Comparison of ENCODE assay signal across 15 cellular contexts in genomic region chr22:46849951-46850350, GRCh38.
DNase-seq lines count a peak whose midpoint lies in the region; ATAC-seq and TF ChIP-seq lines count a peak whose summit lies in the region.
"Had no signal": no experiment of that assay in that cellular context is flagged by ENCODE, and none has a peak within 500 bp of the region (broad histone marks: within the 10 kb centered on the region; RNA-seq: fewer than 3 reads in every experiment).

No MANE protein-coding gene starts in this region.

- H3K4ac ChIP-seq in H9 (ENCODE audit: low read depth, low read length) = no peak overlapping the region

- no peak overlapping the region for H3K27ac Mint-ChIP-seq in activated CD8-positive, alpha-beta memory T cell treated with anti-CD3 and anti-CD28 coated beads, Interleukin-2, amount 10 ng/mL, durations not matched to agents 7 days and 5 days
- H3K27ac Mint-ChIP-seq in H9 = peak overlapping the region in 2 of 3 experiments; percentile 10 to 69; a peak in 3 of 7 replicates
- H3K27ac Mint-ChIP-seq in activated T-helper 17 cell treated with anti-CD3 and anti-CD28 coated beads, Interleukin-2, amount 50 U/mL, for 72 hours = peak overlapping the region; percentile 57

- H3K4me3 ChIP-seq in lung = no peak overlapping the region
- H3K4me3 ChIP-seq: BLaER1 had no signal

- H2AFZ ChIP-seq in H9 (ENCODE audit: low read length) = no peak overlapping the region

- CTCF ChIA-PET in activated CD8-positive, alpha-beta memory T cell treated with anti-CD3 and anti-CD28 coated beads, Interleukin-2, amount 10 ng/mL, durations not matched to agents 7 days and 5 days (lab: Charles Lee) = no interaction called here

- H3K9me3 Mint-ChIP-seq in activated CD8-positive, alpha-beta memory T cell treated with anti-CD3 and anti-CD28 coated beads, Interleukin-2, amount 10 ng/mL, durations not matched to agents 7 days and 5 days (ENCODE audit: low read depth) = no peaks in the 10 kb centered on the region
- H3K9me3 Mint-ChIP-seq in H9 = no peaks in the 10 kb centered on the region
- no peaks in the 10 kb centered on the region for H3K9me3 Mint-ChIP-seq in activated T-helper 17 cell treated with anti-CD3 and anti-CD28 coated beads, Interleukin-2, amount 50 U/mL, for 72 hours
- H3K9me3 Mint-ChIP-seq: CD4-positive, alpha-beta memory T cell had no signal

- no peak overlapping the region for H3K4me3 Mint-ChIP-seq in activated CD8-positive, alpha-beta memory T cell treated with anti-CD3 and anti-CD28 coated beads, Interleukin-2, amount 10 ng/mL, durations not matched to agents 7 days and 5 days
- no peak overlapping the region for H3K4me3 Mint-ChIP-seq in H9
- no peak overlapping the region for H3K4me3 Mint-ChIP-seq in activated T-helper 17 cell treated with anti-CD3 and anti-CD28 coated beads, Interleukin-2, amount 50 U/mL, for 72 hours
- H3K4me3 Mint-ChIP-seq: CD14-positive monocyte; CD4-positive, alpha-beta memory T cell had no signal

- H2BK20ac ChIP-seq in H9 (ENCODE audit: low read depth, low read length, poor library complexity, severe bottlenecking) = no peak overlapping the region

- H3K56ac ChIP-seq in H9 (ENCODE audit: insufficient read length, low read depth, low read length) = no peak overlapping the region

- ATAC-seq in activated CD8-positive, alpha-beta memory T cell treated with anti-CD3 and anti-CD28 coated beads, Interleukin-2, amount 10 ng/mL, durations not matched to agents 7 days and 5 days = no peak
- ATAC-seq in activated T-helper 17 cell treated with anti-CD3 and anti-CD28 coated beads, Interleukin-2, amount 50 U/mL, for 72 hours (replicated peaks) = no peak
- ATAC-seq in lung (ENCODE audit: insufficient read depth, low FRiP score) (no peak), GM21381 (IDR thresholded peaks at IDR 0.05; ENCODE audit: unreplicated experiment) (no peak)

- H3K27me3 Mint-ChIP-seq in activated CD8-positive, alpha-beta memory T cell treated with anti-CD3 and anti-CD28 coated beads, Interleukin-2, amount 10 ng/mL, durations not matched to agents 7 days and 5 days = no peaks in the 10 kb centered on the region
- H3K27me3 Mint-ChIP-seq in H9 (ENCODE audit: low read depth) = no peaks in the 10 kb centered on the region
- H3K27me3 Mint-ChIP-seq in activated T-helper 17 cell treated with anti-CD3 and anti-CD28 coated beads, Interleukin-2, amount 50 U/mL, for 72 hours = no peaks in the 10 kb centered on the region
- H3K27me3 Mint-ChIP-seq: CD4-positive, alpha-beta memory T cell had no signal

- H2BK120ac ChIP-seq in H9 (ENCODE audit: low read depth, low read length, poor library complexity, severe bottlenecking) = no peak overlapping the region

- H4K20me1 ChIP-seq in H9 (ENCODE audit: control insufficient read depth, insufficient read depth, insufficient read length) = no peaks in the 10 kb centered on the region

- H3K23ac ChIP-seq in H9 (ENCODE audit: insufficient read length, low read depth, low read length) = no peak overlapping the region

- no peak for TF ChIP-seq CTCF in H9 (conservative IDR thresholded peaks at IDR 0.05)
- TF ChIP-seq CTCF in lung (IDR thresholded peaks at IDR 0.05; ENCODE audit: control extremely low read depth, extremely low read depth) = no peak

- peaks cover 10% of the 10 kb centered on the region for H3K4me1 Mint-ChIP-seq in activated CD8-positive, alpha-beta memory T cell treated with anti-CD3 and anti-CD28 coated beads, Interleukin-2, amount 10 ng/mL, durations not matched to agents 7 days and 5 days
- H3K4me1 Mint-ChIP-seq in H9 = peaks cover 14 to 29% of the 10 kb centered on the region in 2 experiments
- H3K4me1 Mint-ChIP-seq in activated T-helper 17 cell treated with anti-CD3 and anti-CD28 coated beads, Interleukin-2, amount 50 U/mL, for 72 hours = peaks cover 46% of the 10 kb centered on the region

- H3K14ac ChIP-seq in H9 (ENCODE audit: insufficient read depth, low read length) = no peak overlapping the region; the same call in 1 of the 2 replicates

- peaks cover 8% of the 10 kb centered on the region for H3K36me3 Mint-ChIP-seq in activated CD8-positive, alpha-beta memory T cell treated with anti-CD3 and anti-CD28 coated beads, Interleukin-2, amount 10 ng/mL, durations not matched to agents 7 days and 5 days
- H3K36me3 Mint-ChIP-seq in H9 (ENCODE audit: insufficient read depth in 1 of 3, low read depth in 3 of 3) = peaks cover 5 to 20% (median 18%) of the 10 kb centered on the region in 3 experiments; a peak in 6 of 7 replicates
- peaks cover 96% of the 10 kb centered on the region for H3K36me3 Mint-ChIP-seq in activated T-helper 17 cell treated with anti-CD3 and anti-CD28 coated beads, Interleukin-2, amount 50 U/mL, for 72 hours (ENCODE audit: low read depth)

- H3K9me3 ChIP-seq in H9 (ENCODE audit: control insufficient read depth, low read depth, low read length) (no peaks in the 10 kb centered on the region), lung (ENCODE audit: control insufficient read depth in 2 of 2, insufficient read depth in 1 of 2, low read length in 1 of 2) (no peaks in the 10 kb centered on the region)
- H3K9me3 ChIP-seq: BLaER1 had no signal

- H3K79me1 ChIP-seq in H9 (ENCODE audit: insufficient read depth, low read depth, low read length, poor library complexity, severe bottlenecking) = no peaks in the 10 kb centered on the region

- no peak overlapping the region for H3K9ac ChIP-seq in H9 (ENCODE audit: extremely low read depth, insufficient read length, low read length)
- H3K9ac ChIP-seq: BLaER1 had no signal

- H3K79me2 ChIP-seq in H9 (ENCODE audit: insufficient read depth, low read length) = no peaks in the 10 kb centered on the region

- H3K18ac ChIP-seq in H9 (ENCODE audit: insufficient read length, low read depth, low read length) = no peak overlapping the region

- no peak overlapping the region for H4K8ac ChIP-seq in H9 (replicated peaks; ENCODE audit: insufficient read length, low read depth, low read length)

- no peaks in the 10 kb centered on the region for H3K36me3 ChIP-seq in lung (ENCODE audit: control insufficient read depth in 2 of 2, insufficient read depth in 2 of 2, low read length in 2 of 2)

- H3K4me2 ChIP-seq in H9 (ENCODE audit: insufficient read depth, insufficient read length, low read length) = no peak overlapping the region
- H3K4me2 ChIP-seq: BLaER1 had no signal

- H3K4me1 ChIP-seq in H9 (ENCODE audit: insufficient read depth, low read length) (peaks cover 5% of the 10 kb centered on the region; the same call in 1 of the 2 replicates), lung (ENCODE audit: control insufficient read depth in 2 of 2, insufficient read depth in 2 of 2, low read length in 2 of 2) (peaks cover 0 to 8% of the 10 kb centered on the region in 2 donors)

- no CpG with 5 or more reads among the region's 6 CpGs for WGBS in H9 (ENCODE audit: extremely low coverage, insufficient read length, low lambda C conversion rate)
- WGBS in lung, 2 donors = 84 to 90% methylated on average over 6 of the region's 6 CpGs

- H2AK5ac ChIP-seq in H9 (ENCODE audit: insufficient read length, low read length) = no peak overlapping the region

- H3K27me3 ChIP-seq in H9 (ENCODE audit: insufficient read depth, low read length) = no peaks in the 10 kb centered on the region
- no peaks in the 10 kb centered on the region for H3K27me3 ChIP-seq in lung (ENCODE audit: control insufficient read depth, insufficient read depth)
- H3K27me3 ChIP-seq: BLaER1 had no signal

- H4K91ac ChIP-seq in H9 (ENCODE audit: insufficient read length, low read depth, low read length) = no peak overlapping the region

- no peak overlapping the region for H3K27ac ChIP-seq in H9 (ENCODE audit: insufficient read length, low read depth, low read length)
- no peak overlapping the region for H3K27ac ChIP-seq in lung (ENCODE audit: low read depth in 1 of 2, low read length in 1 of 2)
- H3K27ac ChIP-seq: BLaER1 had no signal

- H2BK12ac ChIP-seq in H9 (ENCODE audit: insufficient read length, low read depth, low read length) = no peak overlapping the region

- H4K5ac ChIP-seq in H9 (ENCODE audit: insufficient read length, low read depth, low read length) = no peak overlapping the region

- no peak overlapping the region for H2BK15ac ChIP-seq in H9 (ENCODE audit: low read depth, low read length)

- DNase-seq in activated CD8-positive, alpha-beta memory T cell treated with anti-CD3 and anti-CD28 coated beads, Interleukin-2, amount 10 ng/mL, durations not matched to agents 7 days and 5 days = peak; percentile 23
- no peak for DNase-seq in activated CD8-positive, alpha-beta memory T cell treated with anti-CD3 and anti-CD28 coated beads, Interleukin-2, amount 50 U/mL, for 48 hours
- no peak for DNase-seq in H9
- DNase-seq in lung (ENCODE audit: low spot score) = peak; percentile 16
- DNase-seq in NCI-H69 (lab: John Stamatoyannopoulos, UW) = no peak
- DNase-seq in cortex of kidney (lab: John Stamatoyannopoulos, UW) = no peak
- DNase-seq: 8988T; CD4-positive, alpha-beta memory T cell; DMS79 treated with DMSO at 0.1 percent for 48 hours; GF-D8; HCEC 1CT had no signal

- no peaks in the 10 kb centered on the region for H3K23me2 ChIP-seq in H9 (ENCODE audit: insufficient read length, low read depth, low read length, poor library complexity, severe bottlenecking)

- H3T11ph ChIP-seq in H9 (ENCODE audit: low read length) = no peak overlapping the region

- no peak overlapping the region for H2BK5ac ChIP-seq in H9 (ENCODE audit: insufficient read length, low read length)

Comparison
In these comparisons a context has a peak if more than half of its experiments do, and no peak if none do; other contexts are left out.
1. DNase-seq: peak in activated CD8-positive, alpha-beta memory T cell treated with anti-CD3 and anti-CD28 coated beads, Interleukin-2, amount 10 ng/mL, durations not matched to agents 7 days and 5 days (single experiment) and lung (single experiment); none in activated CD8-positive, alpha-beta memory T cell treated with anti-CD3 and anti-CD28 coated beads, Interleukin-2, amount 50 U/mL, for 48 hours (single experiment), H9 (single experiment), NCI-H69 (single experiment) and cortex of kidney (single experiment).